Comparison of ENCODE assay signal across 8 cellular contexts in genomic region chr19:4373601-4374441, GRCh38. TPM values are rescaled to one million over a fixed set of nuclear protein-coding genes. Genes with fewer than 3 reads are reported as not detected.
A peak's percentile ranks its signal among the peaks of the same experiment; 100 is the strongest.
DNase-seq lines count a peak whose midpoint lies in the region; ATAC-seq and TF ChIP-seq lines count a peak whose summit lies in the region.

No MANE protein-coding gene starts in this region.

- TF ChIP-seq CTCF in GM12865 (IDR thresholded peaks at IDR 0.05; ENCODE audit: insufficient read depth, low read depth, low read length, missing control alignments) = no peak

- peaks cover 77% of the 10 kb centered on the region for H3K4me1 Mint-ChIP-seq in activated CD4-positive, alpha-beta memory T cell treated with anti-CD3 and anti-CD28 coated beads, Interleukin-2, amount 10 ng/mL, durations not matched to agents 7 days and 5 days

- peak; percentile 41 for DNase-seq in GM12865 (ENCODE audit: low read depth)
- no peak for DNase-seq in activated CD4-positive, alpha-beta memory T cell treated with anti-CD3 and anti-CD28 coated beads, Interleukin-2, amount 10 ng/mL, durations not matched to agents 7 days and 5 days
- peak; percentile 76 for DNase-seq in left ventricle myocardium superior
- DNase-seq in sciatic nerve (ENCODE audit: low spot score) = no peak
- no peak for DNase-seq in NCI-H2227 treated with DMSO at 0.1 percent for 48 hours (lab: John Stamatoyannopoulos, UW)
- DNase-seq in GDM1 (lab: John Stamatoyannopoulos, UW) = no peak

- peaks cover 11% of the 10 kb centered on the region for H3K36me3 Mint-ChIP-seq in activated CD4-positive, alpha-beta memory T cell treated with anti-CD3 and anti-CD28 coated beads, Interleukin-2, amount 10 ng/mL, durations not matched to agents 7 days and 5 days (ENCODE audit: low read depth)

- POLR2A ChIA-PET in activated CD4-positive, alpha-beta memory T cell treated with anti-CD3 and anti-CD28 coated beads, Interleukin-2, amount 10 ng/mL, durations not matched to agents 7 days and 5 days (lab: Charles Lee) = interaction anchor here (1.0 kb wide), 1 partner anchor 28 kb away, joined by 3 read pairs; the partner anchor contains the start of gene CHAF1A

- CTCF ChIA-PET in activated CD4-positive, alpha-beta memory T cell treated with anti-CD3 and anti-CD28 coated beads, Interleukin-2, amount 10 ng/mL, durations not matched to agents 7 days and 5 days (lab: Charles Lee) = no interaction called here

- no peaks in the 10 kb centered on the region for H3K27me3 Mint-ChIP-seq in activated CD4-positive, alpha-beta memory T cell treated with anti-CD3 and anti-CD28 coated beads, Interleukin-2, amount 10 ng/mL, durations not matched to agents 7 days and 5 days

- H3K9me3 Mint-ChIP-seq in activated CD4-positive, alpha-beta memory T cell treated with anti-CD3 and anti-CD28 coated beads, Interleukin-2, amount 10 ng/mL, durations not matched to agents 7 days and 5 days = no peaks in the 10 kb centered on the region

- H3K27ac Mint-ChIP-seq in activated CD4-positive, alpha-beta memory T cell treated with anti-CD3 and anti-CD28 coated beads, Interleukin-2, amount 10 ng/mL, durations not matched to agents 7 days and 5 days = peak overlapping the region; percentile 61

- no peak overlapping the region for H3K4me3 Mint-ChIP-seq in activated CD4-positive, alpha-beta memory T cell treated with anti-CD3 and anti-CD28 coated beads, Interleukin-2, amount 10 ng/mL, durations not matched to agents 7 days and 5 days

- intact Hi-C loops in left ventricle myocardium superior (cut with micrococcal nuclease) (no loop called here), sciatic nerve (cut with DNase I) (no loop called here)

- ATAC-seq in left ventricle myocardium superior (peak; percentile 50), sciatic nerve (peak; percentile 19), GM19395 (IDR thresholded peaks at IDR 0.05; ENCODE audit: unreplicated experiment) (no peak), GM21717 (IDR thresholded peaks at IDR 0.05; ENCODE audit: unreplicated experiment) (no peak)

- H3K4me3 ChIP-seq in GM12865 (ENCODE audit: low read depth, low read length) = no peak overlapping the region

RNA-seq across cellular contexts. Expression of gene SH3GL1, which starts 26.5 kb away (rescaled TPM):
- 10 to 100 TPM; 62.1 to 64.0 TPM for total RNA-seq in activated CD4-positive, alpha-beta memory T cell treated with anti-CD3 and anti-CD28 coated beads, Interleukin-2, amount 10 ng/mL, durations not matched to agents 7 days and 5 days
- total RNA-seq in left ventricle myocardium superior (19.1 TPM), sciatic nerve (71.8 TPM)

RNA-seq across cellular contexts. Expression of gene CHAF1A, which starts 28.6 kb away (rescaled TPM):
- total RNA-seq in activated CD4-positive, alpha-beta memory T cell treated with anti-CD3 and anti-CD28 coated beads, Interleukin-2, amount 10 ng/mL, durations not matched to agents 7 days and 5 days = 10 to 100 TPM; 71.7 to 82.5 TPM
- total RNA-seq in left ventricle myocardium superior (7.2 TPM), sciatic nerve (8.0 TPM)

RNA-seq across cellular contexts. Expression of gene MPND, which starts 30.5 kb away (rescaled TPM):
- total RNA-seq in activated CD4-positive, alpha-beta memory T cell treated with anti-CD3 and anti-CD28 coated beads, Interleukin-2, amount 10 ng/mL, durations not matched to agents 7 days and 5 days = 10 to 100 TPM; 19.1 to 20.4 TPM
- 19.2 TPM for total RNA-seq in left ventricle myocardium superior
- 13.1 TPM for total RNA-seq in sciatic nerve

RNA-seq across cellular contexts. Expression of gene STAP2, which starts 35.2 kb away (rescaled TPM):
- 1 to 10 TPM; 8.3 to 8.6 TPM for total RNA-seq in activated CD4-positive, alpha-beta memory T cell treated with anti-CD3 and anti-CD28 coated beads, Interleukin-2, amount 10 ng/mL, durations not matched to agents 7 days and 5 days
- total RNA-seq in left ventricle myocardium superior = 4.2 TPM
- 3.7 TPM for total RNA-seq in sciatic nerve

Comparison
In these comparisons a context has a peak if more than half of its experiments do, and no peak if none do; other contexts are left out.
1. DNase-seq: peak in GM12865 (single experiment) and left ventricle myocardium superior (single experiment); none in activated CD4-positive, alpha-beta memory T cell treated with anti-CD3 and anti-CD28 coated beads, Interleukin-2, amount 10 ng/mL, durations not matched to agents 7 days and 5 days (single experiment), sciatic nerve (single experiment), NCI-H2227 treated with DMSO at 0.1 percent for 48 hours (single experiment) and GDM1 (single experiment).
2. ATAC-seq: peak in left ventricle myocardium superior (single experiment) and sciatic nerve (single experiment); none in GM19395 (single experiment) and GM21717 (single experiment).